1 cellular context compared by ENCODE assay signal in genomic region chr7:30396379-30396778, GRCh38.
TF ChIP-seq lines count a peak whose summit lies in the region.

No MANE protein-coding gene starts in this region.

TF ChIP-seq in A549, 52 proteins besides CTCF, POLR2A, EP300 and RAD21 (continued from another document):
- no peak for TF ChIP-seq BCL3 (IDR thresholded peaks at IDR 0.05)
- TF ChIP-seq HES2 (IDR thresholded peaks at IDR 0.05) = no peak
- no peak for TF ChIP-seq HOXB13 (CRISPR knock-in tag; IDR thresholded peaks at IDR 0.05; ENCODE audit: low read depth)
